In genomic region chr12:109808876-109809646, GRCh38 we compare ENCODE assay signal across 23 cellular contexts. TPM values are rescaled to one million over a fixed set of nuclear protein-coding genes. Genes with fewer than 3 reads are reported as not detected.
"Had no signal": no experiment of that assay in that cellular context is flagged by ENCODE, and none has a peak within 500 bp of the region (broad histone marks: within the 10 kb centered on the region; RNA-seq: fewer than 3 reads in every experiment).

No MANE protein-coding gene starts in this region.

- DNase-seq: dermis blood vessel endothelial cell; dorsolateral prefrontal cortex; effector CD4-positive, alpha-beta T cell; effector memory CD4-positive, alpha-beta T cell; foreskin keratinocyte; glutamatergic neuron; head of caudate nucleus; heart right ventricle; hippocampal formation; left cardiac atrium; left lung; left ventricle myocardium superior; lower lobe of right lung; mesenchymal stem cell; mucosa of descending colon; naive B cell had no signal

- H3K36me3 Mint-ChIP-seq: mesothelial cell of epicardium, naive B cell had no signal

- H3K9me3 ChIP-seq: esophagus muscularis mucosa, heart right ventricle, left lung, lower lobe of right lung, mucosa of descending colon had no signal

- H3K4me3 ChIP-seq: coronary artery, dorsolateral prefrontal cortex, esophagus muscularis mucosa, heart right ventricle, left lung, lower lobe of right lung, mucosa of descending colon had no signal

- H3K4me1 Mint-ChIP-seq: mesothelial cell of epicardium had no signal

- H3K27ac Mint-ChIP-seq: mesothelial cell of epicardium, naive B cell had no signal

- H3K4me1 ChIP-seq: foreskin keratinocyte, lower lobe of right lung had no signal

- H3K9me3 Mint-ChIP-seq: mesothelial cell of epicardium, naive B cell had no signal

- FAIRE-seq: endothelial cell of umbilical vein, frontal cortex, islet of Langerhans, keratinocyte had no signal

- H3K27me3 ChIP-seq: dorsolateral prefrontal cortex, foreskin keratinocyte, left lung had no signal

- H3K4me3 Mint-ChIP-seq: mesothelial cell of epicardium, naive B cell had no signal

- H3K27ac ChIP-seq: coronary artery, dorsolateral prefrontal cortex, esophagus muscularis mucosa, foreskin keratinocyte, heart right ventricle, left lung, lower lobe of right lung had no signal

- H3K36me3 ChIP-seq: esophagus muscularis mucosa, heart right ventricle, left lung, lower lobe of right lung had no signal

- ATAC-seq: foreskin keratinocyte, heart right ventricle, left cardiac atrium, left lung, left ventricle myocardium superior, lower lobe of right lung, mucosa of descending colon had no signal

RNA-seq across cellular contexts. Expression of gene TRPV4, which starts 24.1 kb away (rescaled TPM):
- total RNA-seq: frontal cortex had no signal
